Comparison of ENCODE assay signal across 9 cellular contexts in the genomic region with DNA sequence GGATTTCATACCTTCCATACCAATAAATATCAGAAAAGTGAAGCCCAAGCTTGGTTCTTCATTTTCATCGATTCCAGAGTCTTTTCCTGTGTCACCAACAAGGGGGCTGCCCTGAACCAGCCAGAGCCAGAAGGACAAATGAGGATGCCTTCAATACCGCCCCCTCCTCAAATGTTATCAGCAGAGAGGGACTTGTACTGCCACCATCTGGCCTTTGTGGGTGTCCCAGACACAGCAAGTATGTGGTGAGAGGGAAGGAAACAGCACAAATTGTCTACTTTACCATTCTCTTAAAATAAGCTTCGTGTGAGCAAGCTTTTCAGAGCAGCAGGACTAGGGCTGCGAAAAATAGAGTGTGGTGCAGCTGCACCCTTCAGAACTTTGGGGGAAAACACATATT.
A peak's percentile ranks its signal among the peaks of the same experiment; 100 is the strongest.
DNase-seq lines count a peak whose midpoint lies in the region; ATAC-seq and TF ChIP-seq lines count a peak whose summit lies in the region.
"Had no signal": no experiment of that assay in that cellular context is flagged by ENCODE, and none has a peak within 500 bp of the region (broad histone marks: within the 10 kb centered on the region; RNA-seq: fewer than 3 reads in every experiment).

No MANE protein-coding gene starts in this region.

- no peak overlapping the region for H2AFZ ChIP-seq in hepatocyte

- H3K9me2 ChIP-seq in hepatocyte (replicated peaks; ENCODE audit: insufficient read depth): no peaks in the 10 kb centered on the region

- intact Hi-C loops in left ventricle myocardium inferior (cut with micrococcal nuclease): no loop called here
- intact Hi-C loops in Right ventricle myocardium superior (cut with DNase I): loop anchor here (10.0 kb wide), 1 partner anchor 160 kb away; a partner anchor contains a TSS
- intact Hi-C loops in upper lobe of right lung (cut with DNase I): no loop called here

- no peaks in the 10 kb centered on the region for H4K20me1 ChIP-seq in hepatocyte (ENCODE audit: insufficient read depth, poor library complexity, severe bottlenecking)

- peaks cover 55% of the 10 kb centered on the region for H3K4me1 ChIP-seq in left ventricle myocardium inferior
- H3K4me1 ChIP-seq in hepatocyte (ENCODE audit: insufficient read depth): peaks cover 16% of the 10 kb centered on the region
- H3K4me1 ChIP-seq in upper lobe of right lung: peaks cover 19% of the 10 kb centered on the region

- H3K36me3 ChIP-seq in left ventricle myocardium inferior (no peaks in the 10 kb centered on the region), hepatocyte (replicated peaks; ENCODE audit: insufficient read depth, low read depth) (no peaks in the 10 kb centered on the region), upper lobe of right lung (no peaks in the 10 kb centered on the region)

- no peak overlapping the region for H3K27ac ChIP-seq in left ventricle myocardium inferior (replicated peaks)
- H3K27ac ChIP-seq in hepatocyte: no peak overlapping the region
- no peak overlapping the region for H3K27ac ChIP-seq in upper lobe of right lung
- H3K27ac ChIP-seq in coronary artery: no peak overlapping the region

- no peak overlapping the region for H3K4me2 ChIP-seq in hepatocyte

- H3K4me3 ChIP-seq in left ventricle myocardium inferior: no peak overlapping the region
- no peak overlapping the region for H3K4me3 ChIP-seq in hepatocyte
- no peak overlapping the region for H3K4me3 ChIP-seq in upper lobe of right lung
- no peak overlapping the region for H3K4me3 ChIP-seq in coronary artery

- H3K9me3 ChIP-seq in left ventricle myocardium inferior (replicated peaks) (peaks cover 8% of the 10 kb centered on the region), hepatocyte (ENCODE audit: low read depth) (no peaks in the 10 kb centered on the region), upper lobe of right lung (no peaks in the 10 kb centered on the region)

- ATAC-seq in Right ventricle myocardium superior (ENCODE audit: poor library complexity) (no peak), upper lobe of right lung (peak; percentile 15), HG03045 (IDR thresholded peaks at IDR 0.05; ENCODE audit: unreplicated experiment) (no peak)

- no peaks in the 10 kb centered on the region for H3K79me2 ChIP-seq in hepatocyte

- TF ChIP-seq CTCF in left ventricle myocardium inferior (IDR thresholded peaks at IDR 0.05; ENCODE audit: borderline replicate concordance) (peak; percentile 47), hepatocyte (IDR thresholded peaks at IDR 0.05; ENCODE audit: poor library complexity) (peak; percentile 45), upper lobe of right lung (IDR thresholded peaks at IDR 0.05) (peak; percentile 37), coronary artery (IDR thresholded peaks at IDR 0.05) (no peak)

- DNase-seq in left ventricle myocardium inferior (no peak), Right ventricle myocardium superior (no peak), OCI-M1 (lab: John Stamatoyannopoulos, UW) (peak; percentile 45), hepatocyte (ENCODE audit: low spot score) (no peak), upper lobe of right lung (no peak), putamen (ENCODE audit: low spot score) (no peak), coronary artery (ENCODE audit: low spot score) (no peak)
- DNase-seq: activated naive CD8-positive, alpha-beta T cell treated with anti-CD3 and anti-CD28 coated beads for 36 hours had no signal

- WGBS in hepatocyte (ENCODE audit: low lambda C conversion rate, missing lambda C conversion rate): 58% methylated on average over 4 of the region's 4 CpGs

- H3K27me3 ChIP-seq in left ventricle myocardium inferior (ENCODE audit: low read depth) (no peaks in the 10 kb centered on the region), hepatocyte (no peaks in the 10 kb centered on the region), upper lobe of right lung (no peaks in the 10 kb centered on the region)
